ENCODE assay signal across 34 cellular contexts in the genomic region with DNA sequence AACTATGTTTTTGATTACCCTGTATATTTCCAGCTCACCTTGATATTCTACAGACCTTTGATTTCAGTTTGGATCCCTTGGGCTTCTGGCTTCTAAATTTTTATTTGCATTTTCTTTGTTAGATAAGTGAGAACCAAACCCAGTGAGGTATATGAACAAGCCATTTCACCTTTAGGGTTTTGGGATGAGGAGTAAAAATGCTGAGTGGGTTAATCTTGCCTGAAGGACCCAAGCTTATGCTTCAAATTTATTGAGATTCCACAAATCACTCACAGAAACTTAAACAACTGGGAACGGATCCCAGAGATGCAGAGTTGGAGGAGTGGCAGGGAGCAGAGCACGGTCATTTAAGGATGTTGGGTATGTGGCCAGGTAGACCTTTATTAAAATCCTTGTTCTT.
"Had no signal": no experiment of that assay in that cellular context is flagged by ENCODE, and none has a peak within 500 bp of the region (broad histone marks: within the 10 kb centered on the region; RNA-seq: fewer than 3 reads in every experiment).

No MANE protein-coding gene starts in this region.

- DNase-seq: Karpas-422, Kasumi-1, MG63, MM.1S, MV-4-11, NCI-H1048, NCI-H1092, NCI-H1092 treated with DMSO at 0.1 percent for 48 hours, NCI-H1105, NCI-H1105 treated with DMSO at 0.1 percent for 48 hours, NCI-H1417, NCI-H1417 treated with DMSO at 0.1 percent for 48 hours, NCI-H1436, NCI-H1436 treated with DMSO at 0.1 percent for 48 hours, NCI-H146, NCI-H1694, NCI-H1694 treated with DMSO at 0.1 percent for 48 hours, NCI-H187, NCI-H187 treated with DMSO at 0.1 percent for 48 hours, NCI-H1930, NCI-H2029, NCI-H2029 treated with DMSO at 0.1 percent for 48 hours, NCI-H2081, NCI-H2081 treated with DMSO at 0.1 percent for 48 hours, NCI-H2107, NCI-H2171, NCI-H2171 treated with DMSO at 0.1 percent for 48 hours, NCI-H2227 treated with DMSO at 0.1 percent for 48 hours, NCI-H226, NCI-H345, NCI-H446, NCI-H446 treated with DMSO at 0.1 percent for 48 hours, NCI-H510A, NCI-H510A treated with DMSO at 0.1 percent for 48 hours had no signal

- H3K4me3 ChIP-seq: MG63 had no signal

- H3K36me3 ChIP-seq: MG63 had no signal

- H3K9me3 ChIP-seq: MG63 had no signal

- H3K27me3 ChIP-seq: MG63 had no signal
